In the genomic region with DNA sequence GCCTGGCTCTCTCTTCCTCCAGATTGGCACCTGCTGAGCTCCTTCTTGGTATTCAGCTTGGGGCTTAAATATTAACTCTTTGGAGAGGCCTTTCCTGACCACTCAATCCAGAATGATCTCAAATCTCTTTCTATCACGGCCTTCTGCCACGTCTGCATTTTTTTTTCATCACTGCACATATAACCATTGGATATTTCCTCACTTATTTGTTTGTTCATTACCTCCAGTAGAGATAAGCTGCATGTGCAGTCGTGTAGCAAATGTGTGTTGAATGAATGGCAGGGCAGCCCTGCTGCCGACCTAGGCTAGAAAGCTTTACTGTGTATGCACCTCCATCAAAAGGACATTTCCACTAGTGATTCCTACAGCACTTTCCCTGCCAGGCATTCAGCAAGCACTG, we compare ENCODE assay signal across 19 cellular contexts.
"Had no signal": no experiment of that assay in that cellular context is flagged by ENCODE, and none has a peak within 500 bp of the region (broad histone marks: within the 10 kb centered on the region; RNA-seq: fewer than 3 reads in every experiment).

No MANE protein-coding gene starts in this region.

- H3K36me3 ChIP-seq: heart right ventricle, neural progenitor cell, stomach had no signal

- FAIRE-seq: endometrium, frontal cortex, keratinocyte, small intestine had no signal

- H3K4me1 ChIP-seq: heart right ventricle, neural progenitor cell, parathyroid adenoma, psoas muscle had no signal

- H3K4me3 Mint-ChIP-seq: central memory CD8-positive, alpha-beta T cell; natural killer cell; neural progenitor cell had no signal

- ATAC-seq: esophagus mucosa, heart right ventricle, left cardiac atrium, natural killer cell, psoas muscle had no signal

- H3K27me3 Mint-ChIP-seq: central memory CD8-positive, alpha-beta T cell had no signal

- H3K9me3 ChIP-seq: heart right ventricle, psoas muscle, stomach had no signal

- H3K4me1 Mint-ChIP-seq: central memory CD8-positive, alpha-beta T cell; natural killer cell; neural progenitor cell had no signal

- H3K27me3 ChIP-seq: heart right ventricle, neural progenitor cell, stomach had no signal

- H3K27ac Mint-ChIP-seq: natural killer cell, neural progenitor cell had no signal

- H3K27ac ChIP-seq: heart right ventricle, neural progenitor cell, parathyroid adenoma, psoas muscle, stomach had no signal

- DNase-seq: effector memory CD4-positive, alpha-beta T cell; heart right ventricle; left cardiac atrium; natural killer cell; nucleus accumbens; psoas muscle; small intestine; stimulated activated CD4-positive, alpha-beta T cell treated with anti-CD3 and anti-CD28 coated beads, Interleukin-12 subunit alpha, Interleukin-12 subunit beta, amount 100 ng/mL, for 4 hours; stimulated activated naive CD4-positive, alpha-beta T cell; stomach; substantia nigra; trophoblast cell had no signal

- H3K36me3 Mint-ChIP-seq: natural killer cell, neural progenitor cell had no signal

- H3K4me3 ChIP-seq: heart right ventricle, neural progenitor cell, psoas muscle, stomach had no signal
